8 cellular contexts compared by ENCODE assay signal in genomic region chr12:13362260-13362841, GRCh38.
DNase-seq lines count a peak whose midpoint lies in the region; ATAC-seq and TF ChIP-seq lines count a peak whose summit lies in the region.

No MANE protein-coding gene starts in this region.

- TF ChIP-seq EP300 in upper lobe of left lung (IDR thresholded peaks at IDR 0.05): no peak

- H3K27ac ChIP-seq in VCaP (no peak overlapping the region), upper lobe of left lung (no peak overlapping the region)

- DNase-seq in A172 (ENCODE audit: low spot score): peak; percentile 51
- peak; percentile 36 to 72 for DNase-seq in NCI-H1930 (lab: John Stamatoyannopoulos, UW)
- peak in 5 of 10 donors; percentile 1 to 13 (median 10) for DNase-seq in naive thymus-derived CD8-positive, alpha-beta T cell
- DNase-seq in upper lobe of left lung: peak in 1 of 2 donors; percentile 70

- no peaks in the 10 kb centered on the region for H3K9me3 ChIP-seq in upper lobe of left lung

- no peak overlapping the region for H3K27ac Mint-ChIP-seq in naive thymus-derived CD8-positive, alpha-beta T cell

- no peaks in the 10 kb centered on the region for H3K27me3 ChIP-seq in upper lobe of left lung

- H3K4me3 ChIP-seq in upper lobe of left lung: no peak overlapping the region

- peak; percentile 97 for TF ChIP-seq CTCF in GM12873 (IDR thresholded peaks at IDR 0.05; ENCODE audit: insufficient read depth, low read depth, low read length, missing control alignments)
- peak; percentile 95 for TF ChIP-seq CTCF in VCaP (conservative IDR thresholded peaks at IDR 0.05)
- TF ChIP-seq CTCF in upper lobe of left lung (IDR thresholded peaks at IDR 0.05): peak; percentile 44 to 76 (median 68)

- POLR2A ChIA-PET in naive thymus-derived CD8-positive, alpha-beta T cell (lab: Charles Lee): no interaction called here

- peaks cover 0 to 1% (median 0%) of the 10 kb centered on the region in 4 donors for H3K4me1 Mint-ChIP-seq in naive thymus-derived CD8-positive, alpha-beta T cell

- no peaks in the 10 kb centered on the region for H3K36me3 ChIP-seq in upper lobe of left lung

- WGBS in upper lobe of left lung, 2 donors: 47 to 49% methylated on average over 5 of the region's 5 CpGs

- H3K9me3 Mint-ChIP-seq in naive thymus-derived CD8-positive, alpha-beta T cell: no peaks in the 10 kb centered on the region

- H3K27me3 Mint-ChIP-seq in naive thymus-derived CD8-positive, alpha-beta T cell: peaks cover 7 to 54% (median 25%) of the 10 kb centered on the region in 5 donors

- no peak for TF ChIP-seq POLR2A in upper lobe of left lung (IDR thresholded peaks at IDR 0.05)

- H3K36me3 Mint-ChIP-seq in naive thymus-derived CD8-positive, alpha-beta T cell: no peaks in the 10 kb centered on the region

- ATAC-seq in HG02870 (IDR thresholded peaks at IDR 0.05; ENCODE audit: unreplicated experiment): peak; percentile 83
- ATAC-seq in esophagus mucosa: peak; percentile 87
- ATAC-seq in naive thymus-derived CD8-positive, alpha-beta T cell: peak; percentile 42 to 50
- ATAC-seq in upper lobe of left lung (ENCODE audit: low FRiP score in 2 of 2): peak; percentile 77 to 83

- H3K4me3 Mint-ChIP-seq in naive thymus-derived CD8-positive, alpha-beta T cell: no peak overlapping the region

- no peaks in the 10 kb centered on the region for H3K4me1 ChIP-seq in upper lobe of left lung
